In genomic region chr9:33473643-33474352, GRCh38 we compare ENCODE assay signal across 8 cellular contexts. TPM values are rescaled to one million over a fixed set of nuclear protein-coding genes. Genes with fewer than 3 reads are reported as not detected.
DNase-seq lines count a peak whose midpoint lies in the region; ATAC-seq and TF ChIP-seq lines count a peak whose summit lies in the region.

Gene NOL6, minus strand, starts transcription at chr9:33473924. Its CDS starts 82 bp downstream, at chr9:33473842.

- H3K4me2 ChIP-seq in SU-DHL-6 (ENCODE audit: low read depth, low read length, poor library complexity, severe bottlenecking) (peak within 1 kb of the TSS; percentile 80), osteoblast (ENCODE audit: insufficient read depth, low read length) (peak within 1 kb of the TSS; percentile 92)

- peaks cover 13% of the 10 kb centered on the region for H3K4me1 ChIP-seq in osteoblast (ENCODE audit: insufficient read depth, low read length)
- H3K4me1 ChIP-seq in thoracic aorta (ENCODE audit: control insufficient read depth in 1 of 2, low read depth in 2 of 2): peaks cover 8 to 22% of the 10 kb centered on the region in 2 donors

- peaks cover 9% of the 10 kb centered on the region; the same call in 1 of the 2 replicates for H3K36me3 ChIP-seq in SU-DHL-6 (ENCODE audit: low read length)
- peaks cover 32% of the 10 kb centered on the region for H3K36me3 ChIP-seq in osteoblast (ENCODE audit: insufficient read depth, low read length)
- peaks cover 14% of the 10 kb centered on the region for H3K36me3 ChIP-seq in thoracic aorta

- POLR2A ChIA-PET in activated naive CD8-positive, alpha-beta T cell treated with anti-CD3 and anti-CD28 coated beads, Interleukin-2, amount 10 ng/mL, durations not matched to agents 7 days and 5 days (lab: Charles Lee): interaction anchor here (0.8 to 2.5 kb wide), 13 partner anchors 9 to 575 kb away, joined by 3 to 15 read pairs (median 4); partner anchors contain the start of genes B4GALT1, BAG1, DNAJA1 and NFX1

- no peaks in the 10 kb centered on the region for H3F3A ChIP-seq in SU-DHL-6 (ENCODE audit: insufficient read depth)

- ATAC-seq in HG02678 (IDR thresholded peaks at IDR 0.05; ENCODE audit: unreplicated experiment) (peak; percentile 99), thoracic aorta (ENCODE audit: insufficient number of reproducible peaks, low FRiP score, low read depth) (peak; percentile 100)
- peak; percentile 99 for ATAC-seq in activated naive CD8-positive, alpha-beta T cell treated with anti-CD3 and anti-CD28 coated beads, Interleukin-2, amount 10 ng/mL, durations not matched to agents 7 days and 5 days (ENCODE audit: low read depth)

- H3K4me3 Mint-ChIP-seq in activated naive CD8-positive, alpha-beta T cell treated with anti-CD3 and anti-CD28 coated beads, Interleukin-2, amount 10 ng/mL, durations not matched to agents 7 days and 5 days: peak within 1 kb of the TSS; percentile 96
- peak within 1 kb of the TSS; percentile 100 for H3K4me3 Mint-ChIP-seq in glutamatergic neuron (ENCODE audit: unreplicated experiment)

- peak within 1 kb of the TSS; percentile 74 for H3K4me3 ChIP-seq in SU-DHL-6 (ENCODE audit: insufficient read depth, low read length, poor library complexity, severe bottlenecking)
- peak within 1 kb of the TSS; percentile 87 for H3K4me3 ChIP-seq in osteoblast (ENCODE audit: insufficient read depth, low read length)
- H3K4me3 ChIP-seq in thoracic aorta: peak within 1 kb of the TSS; percentile 99

- H3K27ac ChIP-seq in SU-DHL-6 (ENCODE audit: low read depth, low read length) (no peak within 1 kb of the TSS), osteoblast (ENCODE audit: low read depth, low read length) (peak within 1 kb of the TSS; percentile 80), thoracic aorta (peak within 1 kb of the TSS; percentile 65 to 78)

- no peak for TF ChIP-seq CTCF in SU-DHL-6 (IDR thresholded peaks at IDR 0.05; ENCODE audit: insufficient read depth, low read length, poor library complexity, severe bottlenecking)
- no peak for TF ChIP-seq CTCF in glutamatergic neuron (IDR thresholded peaks at IDR 0.05; ENCODE audit: partially characterized antibody, unreplicated experiment)
- TF ChIP-seq CTCF in osteoblast (IDR thresholded peaks at IDR 0.05; ENCODE audit: extremely low read depth, low read depth, low read length): no peak
- no peak for TF ChIP-seq CTCF in thoracic aorta (IDR thresholded peaks at IDR 0.05)

- H3K27ac Mint-ChIP-seq in activated naive CD8-positive, alpha-beta T cell treated with anti-CD3 and anti-CD28 coated beads, Interleukin-2, amount 10 ng/mL, durations not matched to agents 7 days and 5 days: peak within 1 kb of the TSS; percentile 93
- H3K27ac Mint-ChIP-seq in glutamatergic neuron (ENCODE audit: unreplicated experiment): peak within 1 kb of the TSS; percentile 93

- H3K9me3 ChIP-seq in SU-DHL-6 (ENCODE audit: insufficient read depth, low read length) (no peaks in the 10 kb centered on the region), osteoblast (ENCODE audit: low read depth, low read length) (no peaks in the 10 kb centered on the region), thoracic aorta (no peaks in the 10 kb centered on the region)

- H3K9me2 ChIP-seq in SU-DHL-6 (replicated peaks; ENCODE audit: insufficient read depth, low read length): no peaks in the 10 kb centered on the region

- H2AFZ ChIP-seq in SU-DHL-6 (ENCODE audit: low read depth, low read length, severe bottlenecking) (peak within 1 kb of the TSS; percentile 44), osteoblast (ENCODE audit: low read length) (peak within 1 kb of the TSS; percentile 90)

- H3K27me3 ChIP-seq in SU-DHL-6 (ENCODE audit: low read length) (no peaks in the 10 kb centered on the region), osteoblast (ENCODE audit: insufficient read depth, low read length) (no peaks in the 10 kb centered on the region), thoracic aorta (replicated peaks; ENCODE audit: insufficient read depth) (no peaks in the 10 kb centered on the region)

- no peaks in the 10 kb centered on the region for H3K9me3 Mint-ChIP-seq in activated naive CD8-positive, alpha-beta T cell treated with anti-CD3 and anti-CD28 coated beads, Interleukin-2, amount 10 ng/mL, durations not matched to agents 7 days and 5 days
- H3K9me3 Mint-ChIP-seq in glutamatergic neuron (ENCODE audit: unreplicated experiment): peaks cover 3% of the 10 kb centered on the region

- peak; percentile 99 for DNase-seq in NCI-H128 (lab: John Stamatoyannopoulos, UW; ENCODE audit: unreplicated experiment)
- DNase-seq in activated naive CD8-positive, alpha-beta T cell treated with anti-CD3 and anti-CD28 coated beads, Interleukin-2, amount 10 ng/mL, durations not matched to agents 7 days and 5 days: peak; percentile 94
- peak; percentile 95 for DNase-seq in glutamatergic neuron
- peak; percentile 98 for DNase-seq in osteoblast (ENCODE audit: insufficient read length, low spot score, missing footprints)
- DNase-seq in thoracic aorta (ENCODE audit: low spot score): peak; percentile 97

- H3K27me3 Mint-ChIP-seq in activated naive CD8-positive, alpha-beta T cell treated with anti-CD3 and anti-CD28 coated beads, Interleukin-2, amount 10 ng/mL, durations not matched to agents 7 days and 5 days: no peaks in the 10 kb centered on the region
- H3K27me3 Mint-ChIP-seq in glutamatergic neuron (ENCODE audit: unreplicated experiment): peaks cover 2% of the 10 kb centered on the region

- peaks cover 19% of the 10 kb centered on the region for H3K4me1 Mint-ChIP-seq in activated naive CD8-positive, alpha-beta T cell treated with anti-CD3 and anti-CD28 coated beads, Interleukin-2, amount 10 ng/mL, durations not matched to agents 7 days and 5 days
- peaks cover 5% of the 10 kb centered on the region for H3K4me1 Mint-ChIP-seq in glutamatergic neuron (ENCODE audit: low read depth, unreplicated experiment)

- peak within 1 kb of the TSS; percentile 83 for H3K9ac ChIP-seq in SU-DHL-6 (ENCODE audit: low read length)

- H3K79me2 ChIP-seq in SU-DHL-6 (ENCODE audit: insufficient read depth, low read length) (peaks cover 28% of the 10 kb centered on the region), osteoblast (ENCODE audit: insufficient read depth, low read length) (peaks cover 28% of the 10 kb centered on the region)

- no peaks in the 10 kb centered on the region for H4K20me1 ChIP-seq in SU-DHL-6 (ENCODE audit: low read depth, low read length)
- H4K20me1 ChIP-seq in osteoblast (ENCODE audit: insufficient read depth, low read length): peaks cover 5% of the 10 kb centered on the region

- peak; percentile 65 for TF ChIP-seq POLR2A in GM10847 (IDR thresholded peaks at IDR 0.05; ENCODE audit: extremely low read depth, insufficient read length)

- peaks cover 8% of the 10 kb centered on the region for H3K36me3 Mint-ChIP-seq in activated naive CD8-positive, alpha-beta T cell treated with anti-CD3 and anti-CD28 coated beads, Interleukin-2, amount 10 ng/mL, durations not matched to agents 7 days and 5 days
- no peaks in the 10 kb centered on the region for H3K36me3 Mint-ChIP-seq in glutamatergic neuron (ENCODE audit: unreplicated experiment)

RNA-seq across cellular contexts. Expression of gene NOL6, which starts in this region (rescaled TPM):
- total RNA-seq in activated naive CD8-positive, alpha-beta T cell treated with anti-CD3 and anti-CD28 coated beads, Interleukin-2, amount 10 ng/mL, durations not matched to agents 7 days and 5 days: 10 to 100 TPM; 30.1 to 33.2 TPM
- total RNA-seq in glutamatergic neuron (ENCODE audit: unreplicated experiment): 25.6 TPM
- 18.6 and 23.5 TPM in 2 replicates for total RNA-seq in osteoblast
- 10 to 100 TPM; 20.8 to 34.9 TPM for total RNA-seq in thoracic aorta
